2 cellular contexts compared by ENCODE assay signal in genomic region chr20:48779435-48779834, GRCh38.
TF ChIP-seq lines count a peak whose summit lies in the region.

No MANE protein-coding gene starts in this region.

TF ChIP-seq in HEK293, 187 proteins besides CTCF, POLR2A, EP300 and RAD21 (continued from another document):
- TF ChIP-seq SCRT2 (tag by site-specific recombination; IDR thresholded peaks at IDR 0.05), result peak; percentile 78
- no peak for TF ChIP-seq ZNF169 (tag by site-specific recombination; IDR thresholded peaks at IDR 0.05)

TF ChIP-seq in GM12878, 131 proteins besides CTCF, POLR2A, EP300 and RAD21 (continued from another document):
- TF ChIP-seq KDM1A (IDR thresholded peaks at IDR 0.05; ENCODE audit: borderline replicate concordance), result peak; percentile 70; the same call in 1 of the 2 replicates
